8 cellular contexts compared by ENCODE assay signal in genomic region chr2:3575534-3576324, GRCh38. TPM values are rescaled to one million over a fixed set of nuclear protein-coding genes. Genes with fewer than 3 reads are reported as not detected.
DNase-seq lines count a peak whose midpoint lies in the region; ATAC-seq, FAIRE-seq and TF ChIP-seq lines count a peak whose summit lies in the region.

No MANE protein-coding gene starts in this region.

- H3K4me3 ChIP-seq in kidney (ENCODE audit: low read length in 2 of 2): peak overlapping the region; percentile 88 to 90

- POLR2A ChIA-PET in RWPE1 (lab: Yijun Ruan, JAX; ENCODE audit: low non-redundant PET): no interaction called here

- no peaks in the 10 kb centered on the region for H3K9me3 ChIP-seq in kidney (ENCODE audit: control insufficient read depth in 1 of 2, low read length in 2 of 2)

- DNase-seq in RWPE1 (ENCODE audit: low spot score) (peak; percentile 14), astrocyte of the hippocampus (ENCODE audit: low read depth, low spot score) (peak; percentile 42), kidney (peak; percentile 77), 8988T (no peak), NOMO-1 treated with dmso at 0.1 percent for 144 hours (lab: John Stamatoyannopoulos, UW; ENCODE audit: unreplicated experiment) (no peak)
- peak; percentile 19 to 36 for DNase-seq in stimulated activated CD4-positive, alpha-beta T cell treated with anti-CD3 and anti-CD28 coated beads, Interleukin-4, amount 100 ng/mL, for 4 hours

- CTCF ChIA-PET in RWPE1 (lab: Yijun Ruan, JAX): no interaction called here

- no peak for FAIRE-seq in kidney (lab: Jason Lieb, UNC)

- no peak for TF ChIP-seq CTCF in RWPE1 (conservative IDR thresholded peaks at IDR 0.05; ENCODE audit: low read depth)
- TF ChIP-seq CTCF in kidney (IDR thresholded peaks at IDR 0.05; ENCODE audit: borderline replicate concordance, extremely low read depth, insufficient read depth): no peak

- peaks cover 18 to 36% of the 10 kb centered on the region in 2 donors for H3K36me3 ChIP-seq in kidney (ENCODE audit: control insufficient read depth in 1 of 2, insufficient read depth in 2 of 2, low read length in 2 of 2)

- ATAC-seq in GM18511 (IDR thresholded peaks at IDR 0.05; ENCODE audit: unreplicated experiment) (peak; percentile 37), HG02798 (IDR thresholded peaks at IDR 0.05; ENCODE audit: poor library complexity, unreplicated experiment) (peak; percentile 26)

- peak overlapping the region; percentile 97 to 98 for H3K9ac ChIP-seq in kidney (ENCODE audit: low read length in 2 of 2)

- peaks cover 10 to 11% of the 10 kb centered on the region in 2 donors for H3K4me1 ChIP-seq in kidney (ENCODE audit: control insufficient read depth in 1 of 2, insufficient read depth in 1 of 2, low read depth in 1 of 2, low read length in 2 of 2)

- H3K27ac ChIP-seq in RWPE1 (peak overlapping the region; percentile 85), kidney (ENCODE audit: low read depth in 2 of 2, low read length in 2 of 2) (peak overlapping the region; percentile 88 to 93)

- intact Hi-C loops in kidney (cut with DNase I): no loop called here

RNA-seq across cellular contexts. Expression of gene RPS7, which starts 0.7 kb away (rescaled TPM):
- total RNA-seq in kidney: 992 TPM
- polyA plus RNA-seq in kidney (ENCODE audit: insufficient read depth, low read depth, low replicate concordance): 1,826 TPM

RNA-seq across cellular contexts. Expression of gene RNASEH1, which starts 17.6 kb away (rescaled TPM):
- 21.1 TPM for total RNA-seq in kidney
- polyA plus RNA-seq in kidney (ENCODE audit: insufficient read depth, low read depth, low replicate concordance): 6.8 TPM

RNA-seq across cellular contexts. Expression of gene COLEC11, which starts 19.2 kb away (rescaled TPM):
- 7.6 TPM for total RNA-seq in kidney
- 34.6 TPM for polyA plus RNA-seq in kidney (ENCODE audit: insufficient read depth, low read depth, low replicate concordance)

RNA-seq across cellular contexts. Expression of gene ADI1, which starts 56.4 kb away (rescaled TPM):
- 74.0 TPM for total RNA-seq in kidney
- 236 TPM for polyA plus RNA-seq in kidney (ENCODE audit: insufficient read depth, low read depth, low replicate concordance)

Comparison
In these comparisons a context has a peak if more than half of its experiments do, and no peak if none do; other contexts are left out.
1. DNase-seq: peak in RWPE1 (single experiment), astrocyte of the hippocampus (single experiment), kidney (single experiment) and stimulated activated CD4-positive, alpha-beta T cell treated with anti-CD3 and anti-CD28 coated beads, Interleukin-4, amount 100 ng/mL, for 4 hours (2 of 2); none in 8988T (single experiment) and NOMO-1 treated with dmso at 0.1 percent for 144 hours (single experiment).